ENCODE assay signal across 1 cellular context in the genomic region with DNA sequence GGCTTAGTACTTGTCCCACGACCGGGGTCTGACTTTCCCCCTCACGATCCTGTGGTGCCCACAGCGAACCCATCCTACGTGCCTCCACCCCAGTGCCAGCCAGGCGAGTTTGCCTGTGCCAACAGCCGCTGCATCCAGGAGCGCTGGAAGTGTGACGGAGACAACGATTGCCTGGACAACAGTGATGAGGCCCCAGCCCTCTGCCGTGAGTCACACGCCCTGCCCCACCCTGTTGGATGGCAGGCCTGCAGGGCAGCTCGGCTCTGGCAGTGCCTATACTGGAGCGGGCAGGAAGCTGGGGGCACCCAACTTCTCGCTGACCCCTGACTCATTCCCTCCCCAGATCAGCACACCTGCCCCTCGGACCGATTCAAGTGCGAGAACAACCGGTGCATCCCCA.
TF ChIP-seq lines count a peak whose summit lies in the region.

No MANE protein-coding gene starts in this region.

TF ChIP-seq in IMR-90, 13 proteins besides CTCF, POLR2A, EP300 and RAD21:
- no peak for TF ChIP-seq MAZ (IDR thresholded peaks at IDR 0.05; ENCODE audit: borderline replicate concordance, low read depth, low read length)
- no peak for TF ChIP-seq RCOR1 (IDR thresholded peaks at IDR 0.05; ENCODE audit: insufficient replicate concordance, low read length)
- TF ChIP-seq BHLHE40 (IDR thresholded peaks at IDR 0.05; ENCODE audit: low read depth, low read length) = no peak
- TF ChIP-seq, protein P1, sequence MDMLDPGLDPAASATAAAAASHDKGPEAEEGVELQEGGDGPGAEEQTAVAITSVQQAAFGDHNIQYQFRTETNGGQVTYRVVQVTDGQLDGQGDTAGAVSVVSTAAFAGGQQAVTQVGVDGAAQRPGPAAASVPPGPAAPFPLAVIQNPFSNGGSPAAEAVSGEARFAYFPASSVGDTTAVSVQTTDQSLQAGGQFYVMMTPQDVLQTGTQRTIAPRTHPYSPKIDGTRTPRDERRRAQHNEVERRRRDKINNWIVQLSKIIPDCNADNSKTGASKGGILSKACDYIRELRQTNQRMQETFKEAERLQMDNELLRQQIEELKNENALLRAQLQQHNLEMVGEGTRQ (IDR thresholded peaks at IDR 0.05; ENCODE audit: low read depth, low read length) = no peak
- TF ChIP-seq MAFK (IDR thresholded peaks at IDR 0.05; ENCODE audit: low read depth, low read length) = no peak
- TF ChIP-seq MXI1 (IDR thresholded peaks at IDR 0.05; ENCODE audit: borderline replicate concordance, low read depth, low read length) = no peak
- TF ChIP-seq CHD1 (IDR thresholded peaks at IDR 0.05; ENCODE audit: low read depth, low read length) = no peak
- TF ChIP-seq RFX5 (IDR thresholded peaks at IDR 0.05; ENCODE audit: low read depth, low read length) = no peak
- no peak for TF ChIP-seq NFE2L2 (IDR thresholded peaks at IDR 0.05; ENCODE audit: low read depth, low read length)
- TF ChIP-seq SMC3 (IDR thresholded peaks at IDR 0.05; ENCODE audit: low read depth, low read length) = no peak
- no peak for TF ChIP-seq ELK1 (IDR thresholded peaks at IDR 0.05; ENCODE audit: borderline replicate concordance, low read depth, low read length)
- TF ChIP-seq CEBPB (IDR thresholded peaks at IDR 0.05; ENCODE audit: low read depth, low read length) = no peak
- TF ChIP-seq FOS (IDR thresholded peaks at IDR 0.05; ENCODE audit: low read depth, low read length) = no peak
TF ChIP-seq in IMR-90: peak in this region for 0.
